In the genomic region with DNA sequence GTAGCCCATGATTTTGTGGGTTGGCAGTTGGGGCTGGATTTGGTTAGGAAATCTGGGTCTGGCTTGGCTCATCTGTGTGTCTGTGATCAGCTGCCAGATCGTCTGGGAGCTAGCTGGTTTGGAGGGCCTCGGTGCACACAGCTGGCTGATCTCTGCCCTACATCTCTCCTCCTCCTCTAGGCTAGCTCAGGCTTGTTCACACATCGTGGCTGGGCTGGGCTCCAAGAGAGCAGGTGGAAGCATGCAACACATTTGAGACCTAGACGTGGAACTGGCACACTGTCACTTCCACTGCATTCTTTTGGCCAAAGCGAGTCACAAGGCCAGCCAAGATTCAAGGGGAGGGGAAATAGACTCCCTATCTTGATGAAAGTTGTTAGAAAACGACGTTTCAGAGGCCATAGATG, we compare ENCODE assay signal across 7 cellular contexts. TPM values are rescaled to one million over a fixed set of nuclear protein-coding genes. Genes with fewer than 3 reads are reported as not detected.
DNase-seq lines count a peak whose midpoint lies in the region; TF ChIP-seq lines count a peak whose summit lies in the region.

No MANE protein-coding gene starts in this region.

- H3K27ac Mint-ChIP-seq in glutamatergic neuron (ENCODE audit: unreplicated experiment), result peak overlapping the region; percentile 65

- H3K4me3 Mint-ChIP-seq in glutamatergic neuron (ENCODE audit: unreplicated experiment), result no peak overlapping the region

- H3K4me1 Mint-ChIP-seq in glutamatergic neuron (ENCODE audit: low read depth, unreplicated experiment), result peaks cover 4% of the 10 kb centered on the region

- CTCF ChIA-PET in HEK293T (lab: Yijun Ruan, JAX), result no interaction called here

- H3K4me1 ChIP-seq in skeletal muscle tissue (ENCODE audit: control insufficient read depth in 3 of 3, insufficient read depth in 3 of 3, low read length in 3 of 3), result peaks cover 7 to 14% (median 9%) of the 10 kb centered on the region in 3 donors

- peaks cover 4% of the 10 kb centered on the region for H3K36me3 Mint-ChIP-seq in glutamatergic neuron (ENCODE audit: unreplicated experiment)

- peaks cover 3% of the 10 kb centered on the region for H3K27me3 Mint-ChIP-seq in glutamatergic neuron (ENCODE audit: unreplicated experiment)

- no peak overlapping the region for H3K9ac ChIP-seq in skeletal muscle tissue (ENCODE audit: low read depth in 1 of 3, low read length in 3 of 3)

- peaks cover 31 to 44% (median 37%) of the 10 kb centered on the region in 3 donors for H3K36me3 ChIP-seq in skeletal muscle tissue (ENCODE audit: control insufficient read depth in 3 of 3, insufficient read depth in 3 of 3, low read length in 3 of 3)

- POLR2A ChIA-PET in HEK293T (lab: Yijun Ruan, JAX), result interaction anchor here (1.0 kb wide), 1 partner anchor 16 kb away, joined by 3 read pairs; the partner anchor contains the start of genes ESF1 and NDUFAF5

- H3K9me3 Mint-ChIP-seq in glutamatergic neuron (ENCODE audit: unreplicated experiment), result no peaks in the 10 kb centered on the region

- H3K9me3 ChIP-seq in skeletal muscle tissue (ENCODE audit: control insufficient read depth in 3 of 3, low read length in 3 of 3), result no peaks in the 10 kb centered on the region

- no peak for TF ChIP-seq CTCF in glutamatergic neuron (IDR thresholded peaks at IDR 0.05; ENCODE audit: partially characterized antibody, unreplicated experiment)

- H3K27ac ChIP-seq in skeletal muscle tissue (ENCODE audit: low read depth, low read length), result peak overlapping the region; percentile 48

- H3K27me3 ChIP-seq in skeletal muscle tissue (ENCODE audit: control insufficient read depth in 3 of 3, insufficient read depth in 3 of 3, low read length in 3 of 3), result no peaks in the 10 kb centered on the region

- no peak overlapping the region for H3K4me3 ChIP-seq in skeletal muscle tissue (ENCODE audit: low read length in 3 of 3)

- DNase-seq in HS-5 (ENCODE audit: low read depth), result peak; percentile 68
- DNase-seq in SHP77 treated with DMSO at 0.1 percent for 48 hours (lab: John Stamatoyannopoulos, UW), result peak; percentile 98
- DNase-seq in glutamatergic neuron, result peak; percentile 40
- DNase-seq in HEK293T (ENCODE audit: extremely low spot score), result no peak
- DNase-seq in stimulated activated CD4-positive, alpha-beta T cell treated with anti-CD3 and anti-CD28 coated beads, Interleukin-1b, Interleukin-23, amount 100 ng/mL, for 48 hours, result no peak
- DNase-seq in NK-92 treated with Interleukin-12 subunit alpha and Interleukin-12 subunit beta, amount 100 ng/mL, for 24 hours (lab: John Stamatoyannopoulos, UW), result no peak

TF ChIP-seq in HEK293T, 16 proteins besides CTCF, POLR2A, EP300 and RAD21:
- no peak for TF ChIP-seq ARNT (IDR thresholded peaks at IDR 0.05)
- no peak for TF ChIP-seq SUZ12 (IDR thresholded peaks at IDR 0.05)
- TF ChIP-seq FOXK2 (IDR thresholded peaks at IDR 0.05), result no peak
- TF ChIP-seq FOXA1 (IDR thresholded peaks at IDR 0.05), result no peak
- no peak for TF ChIP-seq L3MBTL2 (conservative IDR thresholded peaks at IDR 0.05)
- TF ChIP-seq, protein P1, sequence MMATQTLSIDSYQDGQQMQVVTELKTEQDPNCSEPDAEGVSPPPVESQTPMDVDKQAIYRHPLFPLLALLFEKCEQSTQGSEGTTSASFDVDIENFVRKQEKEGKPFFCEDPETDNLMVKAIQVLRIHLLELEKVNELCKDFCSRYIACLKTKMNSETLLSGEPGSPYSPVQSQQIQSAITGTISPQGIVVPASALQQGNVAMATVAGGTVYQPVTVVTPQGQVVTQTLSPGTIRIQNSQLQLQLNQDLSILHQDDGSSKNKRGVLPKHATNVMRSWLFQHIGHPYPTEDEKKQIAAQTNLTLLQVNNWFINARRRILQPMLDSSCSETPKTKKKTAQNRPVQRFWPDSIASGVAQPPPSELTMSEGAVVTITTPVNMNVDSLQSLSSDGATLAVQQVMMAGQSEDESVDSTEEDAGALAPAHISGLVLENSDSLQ (IDR thresholded peaks at IDR 0.05), result no peak
- TF ChIP-seq SP1 (IDR thresholded peaks at IDR 0.05), result no peak
- no peak for TF ChIP-seq TARDBP (IDR thresholded peaks at IDR 0.05)
- TF ChIP-seq ZNF384 (IDR thresholded peaks at IDR 0.05), result no peak
- no peak for TF ChIP-seq NFRKB (IDR thresholded peaks at IDR 0.05)
- TF ChIP-seq HDGF (IDR thresholded peaks at IDR 0.05; ENCODE audit: borderline replicate concordance), result no peak
- no peak for TF ChIP-seq ELF4 (IDR thresholded peaks at IDR 0.05)

RNA-seq across cellular contexts. Expression of gene NDUFAF5, which starts 15.9 kb away (rescaled TPM):
- total RNA-seq in glutamatergic neuron (ENCODE audit: unreplicated experiment) (51.2 TPM), skeletal muscle tissue (16.7 TPM)

RNA-seq across cellular contexts. Expression of gene ESF1, which starts 16.0 kb away (rescaled TPM):
- 16.1 TPM for total RNA-seq in glutamatergic neuron (ENCODE audit: unreplicated experiment)
- 5.7 TPM for total RNA-seq in skeletal muscle tissue

Comparison
In these comparisons a context has a peak if more than half of its experiments do, and no peak if none do; other contexts are left out.
1. DNase-seq: peak in HS-5 (single experiment), SHP77 treated with DMSO at 0.1 percent for 48 hours (single experiment) and glutamatergic neuron (single experiment); none in HEK293T (single experiment), stimulated activated CD4-positive, alpha-beta T cell treated with anti-CD3 and anti-CD28 coated beads, Interleukin-1b, Interleukin-23, amount 100 ng/mL, for 48 hours (single experiment) and NK-92 treated with Interleukin-12 subunit alpha and Interleukin-12 subunit beta, amount 100 ng/mL, for 24 hours (single experiment).